16 cellular contexts compared by ENCODE assay signal in genomic region chr6:169956580-169956979, GRCh38.
"Had no signal": no experiment of that assay in that cellular context is flagged by ENCODE, and none has a peak within 500 bp of the region (broad histone marks: within the 10 kb centered on the region; RNA-seq: fewer than 3 reads in every experiment).

No MANE protein-coding gene starts in this region.

- H3K27me3 ChIP-seq: brain microvascular endothelial cell, right lobe of liver, vagina had no signal

- H3K4me1 ChIP-seq: prostate gland, right lobe of liver had no signal

- H3K4me3 ChIP-seq: gastroesophageal sphincter, prostate gland, right lobe of liver, vagina had no signal

- ATAC-seq: gastroesophageal sphincter, T-cell had no signal

- H3K9me3 ChIP-seq: gastroesophageal sphincter, neutrophil, prostate gland, right lobe of liver, vagina had no signal

- H3K27ac ChIP-seq: brain microvascular endothelial cell, gastroesophageal sphincter, neutrophil, prostate gland, right lobe of liver, vagina had no signal

- H3K4me3 Mint-ChIP-seq: central memory CD8-positive, alpha-beta T cell; naive B cell; T-cell had no signal

- H3K27ac Mint-ChIP-seq: T-cell had no signal

- H3K9me3 Mint-ChIP-seq: central memory CD8-positive, alpha-beta T cell; T-cell had no signal

- H3K36me3 ChIP-seq: brain microvascular endothelial cell, gastroesophageal sphincter, neutrophil, prostate gland, right lobe of liver, vagina had no signal

- DNase-seq: activated CD4-positive, alpha-beta T cell treated with anti-CD3 and anti-CD28 coated beads, Interleukin-2, amount 50 U/mL, for 4 hours; activated CD4-positive, CD25-positive, alpha-beta regulatory T cell treated with anti-CD3 and anti-CD28 coated beads, Interleukin-2, amount 50 U/mL, for 72 hours; activated naive CD4-positive, alpha-beta T cell treated with Interleukin-2 at 50 U/mL for 16 hours; anterior cingulate cortex; brain microvascular endothelial cell; erythroblast; mammary epithelial cell; naive B cell; stimulated activated CD4-positive, alpha-beta T cell treated with anti-CD3 and anti-CD28 coated beads, Interleukin-1b, Interleukin-23, amount 100 ng/mL, for 48 hours had no signal

- H3K4me1 Mint-ChIP-seq: central memory CD8-positive, alpha-beta T cell had no signal
